In the genomic region with DNA sequence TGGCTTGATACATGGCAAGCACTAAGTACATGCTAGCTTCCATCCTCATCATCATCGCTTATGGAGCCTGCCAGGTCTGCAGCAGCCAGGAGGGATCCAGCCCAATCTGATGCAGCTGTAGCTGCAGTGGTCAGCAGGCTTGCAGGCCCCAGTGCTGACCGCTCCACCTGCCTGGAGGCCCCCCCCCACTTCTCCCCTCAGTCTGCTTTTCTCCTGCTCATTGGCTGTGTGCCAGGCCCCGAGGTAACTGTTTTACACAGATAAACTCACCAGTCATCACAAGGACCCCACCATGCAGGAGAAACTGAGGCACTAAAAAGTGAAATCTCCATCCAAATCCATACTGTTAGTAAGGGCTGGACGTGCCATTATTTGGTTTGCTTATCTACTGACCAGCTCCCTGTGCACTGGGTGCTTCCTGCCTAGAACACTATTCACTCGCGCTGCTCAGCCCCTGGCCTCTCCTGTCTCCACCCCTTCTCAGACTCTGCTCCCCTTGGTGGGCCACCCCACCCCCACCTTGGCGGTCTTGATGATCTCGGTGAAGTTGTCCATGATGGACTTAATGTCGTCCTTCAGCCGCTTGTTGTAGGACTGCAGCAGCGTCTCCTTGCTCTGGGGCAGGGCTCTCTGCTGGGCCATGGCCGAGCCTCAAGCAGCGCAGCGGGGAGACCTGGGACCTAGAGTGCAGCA, we compare ENCODE assay signal across 8 cellular contexts. TPM values are rescaled to one million over a fixed set of nuclear protein-coding genes. Genes with fewer than 3 reads are reported as not detected.
A peak's percentile ranks its signal among the peaks of the same experiment; 100 is the strongest.
DNase-seq lines count a peak whose midpoint lies in the region; ATAC-seq, FAIRE-seq and TF ChIP-seq lines count a peak whose summit lies in the region.

No MANE protein-coding gene starts in this region.

- no peak for FAIRE-seq in K562 (lab: Jason Lieb, UNC)

- peaks cover 32% of the 10 kb centered on the region for H3K36me3 Mint-ChIP-seq in HFFc6 (ENCODE audit: low read depth)

- H3K27me3 ChIP-seq in A673 (replicated peaks; ENCODE audit: insufficient read depth, low read depth, low read length, poor library complexity) (no peaks in the 10 kb centered on the region), K562 (ENCODE audit: control insufficient read depth in 2 of 2, insufficient read depth in 2 of 2, low read length in 2 of 2) (no peaks in the 10 kb centered on the region), mucosa of rectum (ENCODE audit: control insufficient read depth in 2 of 2, insufficient read depth in 2 of 2, low read length in 2 of 2) (no peaks in the 10 kb centered on the region)

- in situ Hi-C loops in K562 (cut with MboI), result no loop called here

- H4K20me1 ChIP-seq in K562 (replicated peaks; ENCODE audit: control insufficient read depth, insufficient read depth, low read length), result peaks cover 17% of the 10 kb centered on the region

- intact Hi-C loops in A673 (cut with micrococcal nuclease; ENCODE audit: unreplicated experiment) (no loop called here), K562 (cut with micrococcal nuclease) (no loop called here)

- TF ChIP-seq RAD21 in K562 (CRISPR knock-in tag; conservative IDR thresholded peaks at IDR 0.05 in 1 of 2, IDR thresholded peaks at IDR 0.05 in 1 of 2), result no peak

- H3K4me1 Mint-ChIP-seq in HFFc6 (ENCODE audit: low read depth), result peaks cover 28% of the 10 kb centered on the region

- peaks cover 57% of the 10 kb centered on the region for H3K79me2 ChIP-seq in K562 (ENCODE audit: control insufficient read depth, insufficient read depth, low read length)

- DNase-seq in A673 (ENCODE audit: low spot score) (no peak), HFFc6 (no peak), K562 (ENCODE audit: extremely low read depth in 1 of 4, low spot score in 3 of 4) (peak in 1 of 4 experiments; percentile 31), NCI-H510A (lab: John Stamatoyannopoulos, UW) (no peak), iPS-NIHi11 (ENCODE audit: low spot score) (no peak), mesenteric fat pad (ENCODE audit: low spot score) (no peak), NCI-H526 (lab: John Stamatoyannopoulos, UW) (no peak)

- peaks cover 8% of the 10 kb centered on the region; the same call in 1 of the 2 replicates for H3K9me3 Mint-ChIP-seq in HFFc6

- peaks cover 14% of the 10 kb centered on the region for H3K27me3 Mint-ChIP-seq in HFFc6 (ENCODE audit: insufficient read depth)

- no peak overlapping the region for H2AFZ ChIP-seq in K562 (ENCODE audit: low read depth, low read length)

- no peak for TF ChIP-seq EP300 in K562 (IDR thresholded peaks at IDR 0.05; ENCODE audit: low read length)

- no peak for TF ChIP-seq CTCF in A673 (conservative IDR thresholded peaks at IDR 0.05; ENCODE audit: low read depth, low read length)
- TF ChIP-seq CTCF in HFFc6 (IDR thresholded peaks at IDR 0.05), result no peak
- TF ChIP-seq CTCF in K562 (IDR thresholded peaks at IDR 0.05 in 2 of 3, conservative IDR thresholded peaks at IDR 0.05 in 1 of 3; ENCODE audit: insufficient read depth in 2 of 3, low read depth in 1 of 3, low read length in 3 of 3), result no peak

- POLR2A ChIA-PET in A673 (lab: Charles Lee; ENCODE audit: low non-redundant PET) (interaction anchor here (0.7 kb wide), 1 partner anchor 11 kb away, joined by 3 read pairs; no protein-coding TSS in a partner anchor), K562 (lab: Yijun Ruan, JAX) (interaction anchor here (0.6 to 3.3 kb wide), 12 partner anchors 11 to 478 kb away, joined by 3 to 31 read pairs (median 3); a partner anchor contains a TSS)

- peak overlapping the region; percentile 85 for H3K27ac ChIP-seq in A673 (ENCODE audit: low read depth, low read length, poor library complexity, severe bottlenecking)
- H3K27ac ChIP-seq in K562 (ENCODE audit: extremely low read depth, low read depth, low read length), result no peak overlapping the region; the same call in 2 of the 3 replicates
- peak overlapping the region in 1 of 2 donors; percentile 88 for H3K27ac ChIP-seq in mucosa of rectum (ENCODE audit: low read depth in 2 of 2, low read length in 2 of 2)

- ATAC-seq in K562, result no peak; the same call in 2 of the 3 replicates

- WGBS in K562 (ENCODE audit: insufficient coverage, low coverage, missing lambda C conversion rate), result 31% methylated on average over 14 of the region's 14 CpGs

- peak overlapping the region; percentile 99 for H3K4me3 Mint-ChIP-seq in HFFc6

- H3K36me3 ChIP-seq in A673 (ENCODE audit: insufficient read depth, low read length, poor library complexity, severe bottlenecking), result peaks cover 76% of the 10 kb centered on the region
- H3K36me3 ChIP-seq in K562 (ENCODE audit: control insufficient read depth, insufficient read depth, low read length), result peaks cover 77% of the 10 kb centered on the region
- H3K36me3 ChIP-seq in mucosa of rectum (ENCODE audit: control insufficient read depth in 2 of 2, insufficient read depth in 2 of 2, low read length in 2 of 2), result peaks cover 48 to 61% of the 10 kb centered on the region in 2 donors

- H3K4me1 ChIP-seq in A673 (ENCODE audit: insufficient read depth, low read length, poor library complexity, severe bottlenecking) (peaks cover 19% of the 10 kb centered on the region), K562 (replicated peaks in 1 of 2; ENCODE audit: control insufficient read depth in 2 of 2, insufficient read depth in 2 of 2, low read length in 2 of 2) (peaks cover 16 to 43% of the 10 kb centered on the region in 2 experiments; a peak in 4 of 5 replicates), mucosa of rectum (ENCODE audit: control insufficient read depth in 2 of 2, insufficient read depth in 2 of 2, low read length in 2 of 2) (peaks cover 18 to 26% of the 10 kb centered on the region in 2 donors)

- H3K4me3 ChIP-seq in A673 (ENCODE audit: low read depth, low read length, poor library complexity, severe bottlenecking) (peak overlapping the region; percentile 98), K562 (peak overlapping the region; percentile 100), mucosa of rectum (ENCODE audit: low read length in 2 of 2) (peak overlapping the region; percentile 89 to 95)

- no peak for TF ChIP-seq POLR2A in K562 (conservative IDR thresholded peaks at IDR 0.05)

- CTCF ChIA-PET in A673 (lab: Charles Lee) (no interaction called here), K562 (lab: Yijun Ruan, JAX; ENCODE audit: low intra/inter-chr PET ratio) (no interaction called here)

- H3K9ac ChIP-seq in K562 (ENCODE audit: insufficient read depth in 1 of 2, low read depth in 2 of 2, low read length in 2 of 2) (peak overlapping the region; percentile 100; a peak in 3 of 4 replicates), mucosa of rectum (ENCODE audit: low read depth in 1 of 2, low read length in 2 of 2) (peak overlapping the region in 1 of 2 donors; percentile 84)

- H3K4me2 ChIP-seq in K562 (ENCODE audit: insufficient read depth, low read length), result peak overlapping the region; percentile 93

- peaks cover 3% of the 10 kb centered on the region for H3K9me1 ChIP-seq in K562 (ENCODE audit: control insufficient read depth, insufficient read depth, low read length)

- no peaks in the 10 kb centered on the region for H3K9me3 ChIP-seq in A673 (ENCODE audit: low read depth, low read length, poor library complexity, severe bottlenecking)
- H3K9me3 ChIP-seq in K562 (replicated peaks; ENCODE audit: control insufficient read depth, insufficient read depth, low read depth, low read length), result no peaks in the 10 kb centered on the region
- H3K9me3 ChIP-seq in mucosa of rectum (ENCODE audit: control insufficient read depth in 2 of 2, low read length in 2 of 2), result no peaks in the 10 kb centered on the region

- BruUV-seq in A673 (replicated peaks; lab: Mats Ljungman, UMichigan), result TSS peak; percentile 10
- BruUV-seq in K562 (replicated peaks; lab: Mats Ljungman, UMichigan), result no TSS peak

- H3K27ac Mint-ChIP-seq in HFFc6, result peak overlapping the region; percentile 83

RNA-seq across cellular contexts. Expression of a gene that starts 1.8 kb away (rescaled TPM):
- 46.2 and 49.6 TPM in 2 replicates for total RNA-seq in A673 (2021)
- total RNA-seq in HFFc6 (2021; fragmentation: NEBNext Ultra II Directional; extraction: Animal tissue kit (Norgen Biotek cat#: 25700)), result 10 to 100 TPM; 17.9 to 22.3 (median 20.8) TPM
- total RNA-seq in K562 (2011; cell fraction: chromatin; rRNA removed; ENCODE audit: low replicate concordance), result 32.2 and 75.9 TPM in 2 replicates
- 43.3 and 44.7 TPM in 2 replicates for total RNA-seq in K562 (2011; cell fraction: nucleolus; rRNA removed)
- 40.6 and 56.1 TPM in 2 replicates for total RNA-seq in K562 (2011; cell fraction: nucleoplasm; rRNA removed)
- total RNA-seq in K562 (2014; rRNA removed), result 27.2 and 28.0 TPM in 2 replicates
- 7.7 and 9.4 TPM in 2 replicates for total RNA-seq in K562 (2014; rRNA removed; fragmentation: Illumina TruSeq; extraction: Trizol)
- total RNA-seq in K562 (2015; rRNA removed; fragmentation: Illumina TruSeq; extraction: Trizol), result 22.3 and 22.6 TPM in 2 replicates
- total RNA-seq in K562 (2021), result 32.4 and 35.6 TPM in 2 replicates
- polyA plus RNA-seq in K562 (2011; rRNA removed), result 23.4 and 33.6 TPM in 2 replicates
- 28.9 and 48.4 TPM in 2 replicates for polyA plus RNA-seq in K562 (2011; cell fraction: cytosol; rRNA removed)
- 91.8 and 102 TPM in 2 replicates for polyA plus RNA-seq in K562 (2011; cell fraction: nucleus; rRNA removed)
- polyA plus RNA-seq in K562 (2012), result 24.0 and 26.3 TPM in 2 replicates
- 15.5 and 23.8 TPM in 2 replicates for polyA plus RNA-seq in K562 (2014; fragmentation: Illumina TruSeq; extraction: Trizol)
- polyA plus RNA-seq in K562 (2014; fragmentation: Nextera tagmentation; extraction: Ambion mirVana), result 1 to 10 TPM in 1 of 2 experiments, under 1 TPM in 1; 0.73 to 1.4 TPM
- polyA plus RNA-seq in K562 (2014; rRNA removed), result 32.6 and 34.8 TPM in 2 replicates
- 12.6 and 25.7 TPM in 2 replicates for polyA minus RNA-seq in K562 (2011; rRNA and poly(A)+ RNA removed)
- 16.2 and 27.5 TPM in 2 replicates for polyA minus RNA-seq in K562 (2011; cell fraction: cytosol; rRNA and poly(A)+ RNA removed)
- polyA minus RNA-seq in K562 (2011; cell fraction: nucleus; rRNA and poly(A)+ RNA removed), result 15.6 and 19.2 TPM in 2 replicates
- 25.6 TPM for total RNA-seq in mesenteric fat pad

RNA-seq across cellular contexts. Expression of a gene that starts 1.9 kb away (rescaled TPM):
- total RNA-seq in A673 (2021) (1,920 and 1,940 TPM in 2 replicates), K562 (2014; rRNA removed) (2,031 and 2,305 TPM in 2 replicates), K562 (2014; rRNA removed; fragmentation: Illumina TruSeq; extraction: Trizol) (2,847 and 3,141 TPM in 2 replicates), K562 (2015; rRNA removed; fragmentation: Illumina TruSeq; extraction: Trizol) (3,167 and 3,195 TPM in 2 replicates), K562 (2021) (2,893 and 3,009 TPM in 2 replicates), mesenteric fat pad (1,535 TPM)
- total RNA-seq in HFFc6 (2021; fragmentation: NEBNext Ultra II Directional; extraction: Animal tissue kit (Norgen Biotek cat#: 25700)), result 1,000 to 10,000 TPM; 2,011 to 2,156 (median 2,046) TPM
- 435 and 818 TPM in 2 replicates for total RNA-seq in K562 (2011; cell fraction: chromatin; rRNA removed; ENCODE audit: low replicate concordance)
- 981 and 1,003 TPM in 2 replicates for total RNA-seq in K562 (2011; cell fraction: nucleolus; rRNA removed)
- 983 and 1,497 TPM in 2 replicates for total RNA-seq in K562 (2011; cell fraction: nucleoplasm; rRNA removed)
- polyA plus RNA-seq in K562 (2011; rRNA removed) (2,555 and 3,221 TPM in 2 replicates), K562 (2014; fragmentation: Illumina TruSeq; extraction: Trizol) (3,627 and 3,760 TPM in 2 replicates), K562 (2014; fragmentation: Nextera tagmentation; extraction: Ambion mirVana) (1,000 to 10,000 TPM; 1,935 to 2,418 TPM), K562 (2014; rRNA removed) (2,051 and 2,652 TPM in 2 replicates)
- polyA plus RNA-seq in K562 (2011; cell fraction: cytosol; rRNA removed), result 2,594 and 3,399 TPM in 2 replicates
- 1,411 and 1,919 TPM in 2 replicates for polyA plus RNA-seq in K562 (2011; cell fraction: nucleus; rRNA removed)
- polyA plus RNA-seq in K562 (2012), result 2,443 and 5,674 TPM in 2 replicates
- polyA minus RNA-seq in K562 (2011; rRNA and poly(A)+ RNA removed), result 2,918 and 2,983 TPM in 2 replicates
- polyA minus RNA-seq in K562 (2011; cell fraction: cytosol; rRNA and poly(A)+ RNA removed), result 1,280 and 1,366 TPM in 2 replicates
- polyA minus RNA-seq in K562 (2011; cell fraction: nucleus; rRNA and poly(A)+ RNA removed), result 400 and 734 TPM in 2 replicates

RNA-seq across cellular contexts. Expression of a gene that starts 10.1 kb away (rescaled TPM):
- 41.6 and 53.3 TPM in 2 replicates for total RNA-seq in A673 (2021)
- total RNA-seq in HFFc6 (2021; fragmentation: NEBNext Ultra II Directional; extraction: Animal tissue kit (Norgen Biotek cat#: 25700)), result 10 to 100 TPM; 25.3 to 29.1 (median 26.8) TPM
- total RNA-seq in K562 (2011; cell fraction: chromatin; rRNA removed; ENCODE audit: low replicate concordance), result 14.8 and 38.0 TPM in 2 replicates
- 35.1 and 38.5 TPM in 2 replicates for total RNA-seq in K562 (2011; cell fraction: nucleolus; rRNA removed)
- total RNA-seq in K562 (2011; cell fraction: nucleoplasm; rRNA removed), result 27.0 and 30.6 TPM in 2 replicates
- total RNA-seq in K562 (2014; rRNA removed), result 17.9 and 20.8 TPM in 2 replicates
- total RNA-seq in K562 (2014; rRNA removed; fragmentation: Illumina TruSeq; extraction: Trizol), result 20.9 and 21.2 TPM in 2 replicates
- total RNA-seq in K562 (2015; rRNA removed; fragmentation: Illumina TruSeq; extraction: Trizol), result 15.5 and 16.6 TPM in 2 replicates
- 26.7 and 26.8 TPM in 2 replicates for total RNA-seq in K562 (2021)
- polyA plus RNA-seq in K562 (2011; rRNA removed), result 28.6 and 29.8 TPM in 2 replicates
- polyA plus RNA-seq in K562 (2011; cell fraction: cytosol; rRNA removed), result 20.7 and 21.2 TPM in 2 replicates
- polyA plus RNA-seq in K562 (2011; cell fraction: nucleus; rRNA removed), result 52.8 and 56.6 TPM in 2 replicates
- polyA plus RNA-seq in K562 (2012), result 23.6 and 38.1 TPM in 2 replicates
- 19.1 and 22.2 TPM in 2 replicates for polyA plus RNA-seq in K562 (2014; fragmentation: Illumina TruSeq; extraction: Trizol)
- polyA plus RNA-seq in K562 (2014; fragmentation: Nextera tagmentation; extraction: Ambion mirVana), result 10 to 100 TPM; 16.1 to 16.3 TPM
- 30.4 and 31.3 TPM in 2 replicates for polyA plus RNA-seq in K562 (2014; rRNA removed)
- polyA minus RNA-seq in K562 (2011; rRNA and poly(A)+ RNA removed), result 10.4 and 13.1 TPM in 2 replicates
- 6.1 and 6.4 TPM in 2 replicates for polyA minus RNA-seq in K562 (2011; cell fraction: cytosol; rRNA and poly(A)+ RNA removed)
- polyA minus RNA-seq in K562 (2011; cell fraction: nucleus; rRNA and poly(A)+ RNA removed), result 7.0 and 9.7 TPM in 2 replicates
- total RNA-seq in mesenteric fat pad, result 30.8 TPM

RNA-seq across cellular contexts. Expression of a gene that starts 10.2 kb away (rescaled TPM):
- total RNA-seq in A673 (2021) (34.7 and 36.6 TPM in 2 replicates), K562 (2014; rRNA removed) (61.3 and 68.3 TPM in 2 replicates), K562 (2014; rRNA removed; fragmentation: Illumina TruSeq; extraction: Trizol) (10.5 and 12.2 TPM in 2 replicates), K562 (2015; rRNA removed; fragmentation: Illumina TruSeq; extraction: Trizol) (30.4 and 31.8 TPM in 2 replicates), K562 (2021) (45.3 and 50.6 TPM in 2 replicates), mesenteric fat pad (15.8 TPM)
- total RNA-seq in HFFc6 (2021; fragmentation: NEBNext Ultra II Directional; extraction: Animal tissue kit (Norgen Biotek cat#: 25700)), result 10 to 100 TPM; 11.2 to 19.3 (median 13.5) TPM
- 12.6 and 19.9 TPM in 2 replicates for total RNA-seq in K562 (2011; cell fraction: chromatin; rRNA removed; ENCODE audit: low replicate concordance)
- total RNA-seq in K562 (2011; cell fraction: nucleolus; rRNA removed), result 16.7 and 17.7 TPM in 2 replicates
- 13.4 and 15.6 TPM in 2 replicates for total RNA-seq in K562 (2011; cell fraction: nucleoplasm; rRNA removed)
- polyA plus RNA-seq in K562 (2011; rRNA removed) (12.3 and 14.3 TPM in 2 replicates), K562 (2014; fragmentation: Illumina TruSeq; extraction: Trizol) (14.7 and 26.5 TPM in 2 replicates), K562 (2014; fragmentation: Nextera tagmentation; extraction: Ambion mirVana) (1 to 10 TPM; 1.4 to 1.8 TPM), K562 (2014; rRNA removed) (52.7 and 61.5 TPM in 2 replicates)
- polyA plus RNA-seq in K562 (2011; cell fraction: cytosol; rRNA removed), result 11.6 and 21.6 TPM in 2 replicates
- 17.7 and 31.0 TPM in 2 replicates for polyA plus RNA-seq in K562 (2011; cell fraction: nucleus; rRNA removed)
- polyA plus RNA-seq in K562 (2012), result 23.2 and 31.5 TPM in 2 replicates
- polyA minus RNA-seq in K562 (2011; rRNA and poly(A)+ RNA removed), result 5.3 TPM in 2 replicates
- polyA minus RNA-seq in K562 (2011; cell fraction: cytosol; rRNA and poly(A)+ RNA removed), result 8.6 and 9.6 TPM in 2 replicates
- 5.5 and 8.2 TPM in 2 replicates for polyA minus RNA-seq in K562 (2011; cell fraction: nucleus; rRNA and poly(A)+ RNA removed)

RNA-seq across cellular contexts. Expression of a gene that starts 10.2 kb away (rescaled TPM):
- total RNA-seq in A673 (2021) (35.0 and 42.0 TPM in 2 replicates), K562 (2014; rRNA removed) (82.5 and 83.0 TPM in 2 replicates), K562 (2014; rRNA removed; fragmentation: Illumina TruSeq; extraction: Trizol) (18.6 and 19.8 TPM in 2 replicates), K562 (2015; rRNA removed; fragmentation: Illumina TruSeq; extraction: Trizol) (37.0 and 37.3 TPM in 2 replicates), K562 (2021) (38.3 and 43.3 TPM in 2 replicates), mesenteric fat pad (13.5 TPM)
- total RNA-seq in HFFc6 (2021; fragmentation: NEBNext Ultra II Directional; extraction: Animal tissue kit (Norgen Biotek cat#: 25700)), result 10 to 100 TPM; 16.6 to 20.9 (median 18.2) TPM
- 2.1 and 4.8 TPM in 2 replicates for total RNA-seq in K562 (2011; cell fraction: chromatin; rRNA removed; ENCODE audit: low replicate concordance)
- total RNA-seq in K562 (2011; cell fraction: nucleolus; rRNA removed), result 5.7 and 6.1 TPM in 2 replicates
- 3.4 and 7.6 TPM in 2 replicates for total RNA-seq in K562 (2011; cell fraction: nucleoplasm; rRNA removed)
- polyA plus RNA-seq in K562 (2011; rRNA removed) (7.3 and 9.7 TPM in 2 replicates), K562 (2014; fragmentation: Illumina TruSeq; extraction: Trizol) (21.3 and 32.2 TPM in 2 replicates), K562 (2014; fragmentation: Nextera tagmentation; extraction: Ambion mirVana) (10 to 100 TPM in 1 of 2 experiments, 1 to 10 TPM in 1; 5.5 to 10.2 TPM), K562 (2014; rRNA removed) (52.4 and 58.9 TPM in 2 replicates)
- 11.8 and 44.2 TPM in 2 replicates for polyA plus RNA-seq in K562 (2011; cell fraction: cytosol; rRNA removed)
- 6.8 and 14.0 TPM in 2 replicates for polyA plus RNA-seq in K562 (2011; cell fraction: nucleus; rRNA removed)
- 30.9 and 47.7 TPM in 2 replicates for polyA plus RNA-seq in K562 (2012)
- polyA minus RNA-seq in K562 (2011; rRNA and poly(A)+ RNA removed), result 7.6 TPM in 2 replicates
- 10.3 and 16.3 TPM in 2 replicates for polyA minus RNA-seq in K562 (2011; cell fraction: cytosol; rRNA and poly(A)+ RNA removed)
- polyA minus RNA-seq in K562 (2011; cell fraction: nucleus; rRNA and poly(A)+ RNA removed), result 4.1 and 4.2 TPM in 2 replicates
